24 cellular contexts compared by ENCODE assay signal in the genomic region with DNA sequence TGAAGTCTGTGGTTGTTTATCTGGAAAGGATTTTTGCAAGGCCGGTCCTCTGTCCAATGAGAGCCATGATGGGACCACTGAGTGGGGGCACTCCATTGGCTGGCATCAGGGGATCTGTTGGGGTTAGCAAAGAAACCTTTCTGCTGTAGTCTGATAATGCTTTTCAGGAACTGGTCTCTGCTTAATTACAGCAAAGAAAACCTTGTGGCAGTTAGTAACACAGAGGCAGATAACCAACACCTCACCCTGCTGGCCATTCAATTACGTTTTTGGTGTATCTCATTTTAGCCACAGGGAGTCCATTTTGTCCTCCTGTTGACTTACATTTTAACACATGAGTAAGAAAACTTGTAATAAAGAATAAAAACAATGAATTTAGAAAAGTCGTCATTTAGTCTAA.
"Had no signal": no experiment of that assay in that cellular context is flagged by ENCODE, and none has a peak within 500 bp of the region (broad histone marks: within the 10 kb centered on the region; RNA-seq: fewer than 3 reads in every experiment).

No MANE protein-coding gene starts in this region.

- DNase-seq: cortex of kidney; foreskin fibroblast; heart left ventricle; left cardiac atrium; left lung; mesenchymal stem cell; midbrain; naive thymus-derived CD4-positive, alpha-beta T cell; nucleus accumbens; sigmoid colon; stimulated activated CD4-positive, alpha-beta T cell treated with anti-CD3 and anti-CD28 coated beads, Interleukin-2, amount 100 ng/mL, for 24 hours; stimulated activated CD4-positive, alpha-beta T cell treated with anti-CD3 and anti-CD28 coated beads, Interleukin-4, amount 100 ng/mL, for 24 hours; stimulated activated naive CD4-positive, alpha-beta T cell treated with Interleukin-2 at 50 U/mL for 16 hours; stomach; thyroid gland; trophoblast cell had no signal

- H3K9me3 Mint-ChIP-seq: nephron had no signal

- H3K9me3 ChIP-seq: gastroesophageal sphincter, left lung, prostate gland, right atrium auricular region, sigmoid colon, stomach, thyroid gland had no signal

- H3K27me3 Mint-ChIP-seq: naive thymus-derived CD4-positive, alpha-beta T cell had no signal

- H3K4me2 ChIP-seq: hepatocyte had no signal

- H3K4me3 ChIP-seq: gastroesophageal sphincter, heart left ventricle, hepatocyte, left lung, prostate gland, right atrium auricular region, sigmoid colon, stomach, thyroid gland had no signal

- H2AFZ ChIP-seq: hepatocyte had no signal

- H3K4me1 Mint-ChIP-seq: naive thymus-derived CD4-positive, alpha-beta T cell; nephron; stimulated activated effector memory CD8-positive, alpha-beta T cell treated with anti-CD3 and anti-CD28 coated beads, Interleukin-12 subunit alpha, Interleukin-12 subunit beta, amount 100 ng/mL, for 72 hours had no signal

- ATAC-seq: esophagus mucosa; gastroesophageal sphincter; heart left ventricle; left cardiac atrium; left lung; naive thymus-derived CD4-positive, alpha-beta T cell; stimulated activated effector memory CD8-positive, alpha-beta T cell treated with anti-CD3 and anti-CD28 coated beads, Interleukin-12 subunit alpha, Interleukin-12 subunit beta, amount 100 ng/mL, for 72 hours had no signal

- H3K4me1 ChIP-seq: gastroesophageal sphincter, heart left ventricle, left lung, prostate gland, right atrium auricular region, sigmoid colon, stomach, thyroid gland had no signal

- H3K27ac Mint-ChIP-seq: naive thymus-derived CD4-positive, alpha-beta T cell; nephron; stimulated activated effector memory CD8-positive, alpha-beta T cell treated with anti-CD3 and anti-CD28 coated beads, Interleukin-12 subunit alpha, Interleukin-12 subunit beta, amount 100 ng/mL, for 72 hours had no signal

- H3K36me3 Mint-ChIP-seq: naive thymus-derived CD4-positive, alpha-beta T cell; stimulated activated effector memory CD8-positive, alpha-beta T cell treated with anti-CD3 and anti-CD28 coated beads, Interleukin-12 subunit alpha, Interleukin-12 subunit beta, amount 100 ng/mL, for 72 hours had no signal

- H3K36me3 ChIP-seq: gastroesophageal sphincter, heart left ventricle, left lung, prostate gland, right atrium auricular region, sigmoid colon, stomach, thyroid gland had no signal

- H3K4me3 Mint-ChIP-seq: naive thymus-derived CD4-positive, alpha-beta T cell; nephron; stimulated activated effector memory CD8-positive, alpha-beta T cell treated with anti-CD3 and anti-CD28 coated beads, Interleukin-12 subunit alpha, Interleukin-12 subunit beta, amount 100 ng/mL, for 72 hours had no signal

- H3K27me3 ChIP-seq: gastroesophageal sphincter, heart left ventricle, hepatocyte, left lung, right atrium auricular region, sigmoid colon, stomach, thyroid gland had no signal

- H3K27ac ChIP-seq: epithelial cell of prostate, gastroesophageal sphincter, heart left ventricle, hepatocyte, left lung, prostate gland, right atrium auricular region, sigmoid colon, stomach, thyroid gland had no signal

- H3K79me2 ChIP-seq: hepatocyte had no signal
